In the genomic region with DNA sequence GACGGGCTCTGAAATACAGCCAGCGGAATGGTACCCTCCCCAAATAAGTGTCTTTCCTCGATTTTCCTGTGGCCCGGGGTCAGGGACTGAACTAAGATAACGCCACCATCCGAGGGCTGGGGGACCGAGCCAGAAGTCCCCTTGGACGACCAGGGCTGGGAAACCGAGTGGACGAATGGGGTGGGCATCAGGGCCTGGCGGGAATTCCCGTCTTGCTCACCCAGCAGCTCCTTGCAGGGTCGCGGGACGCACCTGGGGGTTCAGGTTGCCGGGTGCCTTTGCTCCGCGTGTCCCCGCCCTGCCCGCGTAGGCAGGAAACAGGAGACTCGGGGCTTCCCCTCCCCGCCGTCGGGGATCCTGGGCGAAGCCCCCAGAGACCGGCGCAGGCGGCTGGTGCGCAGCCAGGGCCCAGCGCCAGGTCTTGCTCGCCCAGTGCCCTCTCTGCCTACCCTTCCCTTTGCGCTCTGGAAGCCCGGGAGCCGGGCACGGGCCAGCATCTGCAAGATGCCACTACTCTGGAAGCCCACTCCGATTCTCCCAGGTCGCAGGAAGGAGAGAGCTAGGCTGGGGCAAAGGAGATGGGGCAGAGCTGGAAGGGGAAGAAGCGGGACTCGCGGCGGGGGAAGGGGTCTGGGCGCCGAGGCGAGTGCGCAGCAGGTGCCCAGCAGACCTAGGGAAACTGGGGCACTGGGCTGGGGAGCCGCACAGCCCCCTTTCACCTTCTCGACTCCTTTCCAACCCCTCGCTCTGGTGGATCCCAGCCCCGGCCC, we compare ENCODE assay signal across 1 cellular context.
A peak's percentile ranks its signal among the peaks of the same experiment; 100 is the strongest.
TF ChIP-seq lines count a peak whose summit lies in the region.

No MANE protein-coding gene starts in this region.

TF ChIP-seq in HepG2, 621 proteins besides CTCF, POLR2A, EP300 and RAD21:
- TF ChIP-seq, protein P1, sequence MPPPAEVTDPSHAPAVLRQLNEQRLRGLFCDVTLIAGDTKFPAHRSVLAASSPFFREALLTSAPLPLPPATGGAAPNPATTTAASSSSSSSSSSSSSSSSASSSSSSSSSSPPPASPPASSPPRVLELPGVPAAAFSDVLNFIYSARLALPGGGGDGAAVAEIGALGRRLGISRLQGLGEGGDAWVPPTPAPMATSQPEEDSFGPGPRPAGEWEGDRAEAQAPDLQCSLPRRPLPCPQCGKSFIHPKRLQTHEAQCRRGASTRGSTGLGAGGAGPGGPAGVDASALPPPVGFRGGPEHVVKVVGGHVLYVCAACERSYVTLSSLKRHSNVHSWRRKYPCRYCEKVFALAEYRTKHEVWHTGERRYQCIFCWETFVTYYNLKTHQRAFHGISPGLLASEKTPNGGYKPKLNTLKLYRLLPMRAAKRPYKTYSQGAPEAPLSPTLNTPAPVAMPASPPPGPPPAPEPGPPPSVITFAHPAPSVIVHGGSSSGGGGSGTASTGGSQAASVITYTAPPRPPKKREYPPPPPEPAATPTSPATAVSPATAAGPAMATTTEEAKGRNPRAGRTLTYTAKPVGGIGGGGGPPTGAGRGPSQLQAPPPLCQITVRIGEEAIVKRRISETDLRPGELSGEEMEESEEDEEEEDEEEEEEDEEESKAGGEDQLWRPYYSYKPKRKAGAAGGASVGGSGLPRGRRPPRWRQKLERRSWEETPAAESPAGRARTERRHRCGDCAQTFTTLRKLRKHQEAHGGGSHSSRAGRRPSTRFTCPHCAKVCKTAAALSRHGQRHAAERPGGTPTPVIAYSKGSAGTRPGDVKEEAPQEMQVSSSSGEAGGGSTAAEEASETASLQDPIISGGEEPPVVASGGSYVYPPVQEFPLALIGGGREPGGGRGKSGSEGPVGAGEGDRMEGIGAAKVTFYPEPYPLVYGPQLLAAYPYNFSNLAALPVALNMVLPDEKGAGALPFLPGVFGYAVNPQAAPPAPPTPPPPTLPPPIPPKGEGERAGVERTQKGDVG (CRISPR knock-in tag; IDR thresholded peaks at IDR 0.05; ENCODE audit: borderline replicate concordance): no peak
- peak; percentile 22 for TF ChIP-seq HNRNPK (IDR thresholded peaks at IDR 0.05; ENCODE audit: low read depth, low read length, poor library complexity, severe bottlenecking)
- TF ChIP-seq, protein P2, sequence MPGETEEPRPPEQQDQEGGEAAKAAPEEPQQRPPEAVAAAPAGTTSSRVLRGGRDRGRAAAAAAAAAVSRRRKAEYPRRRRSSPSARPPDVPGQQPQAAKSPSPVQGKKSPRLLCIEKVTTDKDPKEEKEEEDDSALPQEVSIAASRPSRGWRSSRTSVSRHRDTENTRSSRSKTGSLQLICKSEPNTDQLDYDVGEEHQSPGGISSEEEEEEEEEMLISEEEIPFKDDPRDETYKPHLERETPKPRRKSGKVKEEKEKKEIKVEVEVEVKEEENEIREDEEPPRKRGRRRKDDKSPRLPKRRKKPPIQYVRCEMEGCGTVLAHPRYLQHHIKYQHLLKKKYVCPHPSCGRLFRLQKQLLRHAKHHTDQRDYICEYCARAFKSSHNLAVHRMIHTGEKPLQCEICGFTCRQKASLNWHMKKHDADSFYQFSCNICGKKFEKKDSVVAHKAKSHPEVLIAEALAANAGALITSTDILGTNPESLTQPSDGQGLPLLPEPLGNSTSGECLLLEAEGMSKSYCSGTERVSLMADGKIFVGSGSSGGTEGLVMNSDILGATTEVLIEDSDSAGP (CRISPR knock-in tag; IDR thresholded peaks at IDR 0.05; ENCODE audit: borderline replicate concordance): 0 out of 2 replicates have a peak, but pooled peaks have one; percentile 31
- TF ChIP-seq PCBP1 (IDR thresholded peaks at IDR 0.05; ENCODE audit: borderline replicate concordance, low read depth, low read length): 0 out of 2 replicates have a peak, but pooled peaks have one; percentile 51
- 0 out of 2 replicates have a peak, but pooled peaks have one; percentile 55 for TF ChIP-seq HNRNPL (IDR thresholded peaks at IDR 0.05; ENCODE audit: low read depth, low read length)
- TF ChIP-seq ONECUT2 (CRISPR knock-in tag; IDR thresholded peaks at IDR 0.05): no peak
- TF ChIP-seq, protein P3, sequence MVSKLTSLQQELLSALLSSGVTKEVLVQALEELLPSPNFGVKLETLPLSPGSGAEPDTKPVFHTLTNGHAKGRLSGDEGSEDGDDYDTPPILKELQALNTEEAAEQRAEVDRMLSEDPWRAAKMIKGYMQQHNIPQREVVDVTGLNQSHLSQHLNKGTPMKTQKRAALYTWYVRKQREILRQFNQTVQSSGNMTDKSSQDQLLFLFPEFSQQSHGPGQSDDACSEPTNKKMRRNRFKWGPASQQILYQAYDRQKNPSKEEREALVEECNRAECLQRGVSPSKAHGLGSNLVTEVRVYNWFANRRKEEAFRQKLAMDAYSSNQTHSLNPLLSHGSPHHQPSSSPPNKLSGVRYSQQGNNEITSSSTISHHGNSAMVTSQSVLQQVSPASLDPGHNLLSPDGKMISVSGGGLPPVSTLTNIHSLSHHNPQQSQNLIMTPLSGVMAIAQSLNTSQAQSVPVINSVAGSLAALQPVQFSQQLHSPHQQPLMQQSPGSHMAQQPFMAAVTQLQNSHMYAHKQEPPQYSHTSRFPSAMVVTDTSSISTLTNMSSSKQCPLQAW (CRISPR knock-in tag; IDR thresholded peaks at IDR 0.05): 0 out of 2 replicates have a peak, but pooled peaks have one; percentile 5
- peak; percentile 22 for TF ChIP-seq HNRNPLL (IDR thresholded peaks at IDR 0.05; ENCODE audit: low read depth, low read length, poor library complexity, severe bottlenecking)
- TF ChIP-seq, protein P4, sequence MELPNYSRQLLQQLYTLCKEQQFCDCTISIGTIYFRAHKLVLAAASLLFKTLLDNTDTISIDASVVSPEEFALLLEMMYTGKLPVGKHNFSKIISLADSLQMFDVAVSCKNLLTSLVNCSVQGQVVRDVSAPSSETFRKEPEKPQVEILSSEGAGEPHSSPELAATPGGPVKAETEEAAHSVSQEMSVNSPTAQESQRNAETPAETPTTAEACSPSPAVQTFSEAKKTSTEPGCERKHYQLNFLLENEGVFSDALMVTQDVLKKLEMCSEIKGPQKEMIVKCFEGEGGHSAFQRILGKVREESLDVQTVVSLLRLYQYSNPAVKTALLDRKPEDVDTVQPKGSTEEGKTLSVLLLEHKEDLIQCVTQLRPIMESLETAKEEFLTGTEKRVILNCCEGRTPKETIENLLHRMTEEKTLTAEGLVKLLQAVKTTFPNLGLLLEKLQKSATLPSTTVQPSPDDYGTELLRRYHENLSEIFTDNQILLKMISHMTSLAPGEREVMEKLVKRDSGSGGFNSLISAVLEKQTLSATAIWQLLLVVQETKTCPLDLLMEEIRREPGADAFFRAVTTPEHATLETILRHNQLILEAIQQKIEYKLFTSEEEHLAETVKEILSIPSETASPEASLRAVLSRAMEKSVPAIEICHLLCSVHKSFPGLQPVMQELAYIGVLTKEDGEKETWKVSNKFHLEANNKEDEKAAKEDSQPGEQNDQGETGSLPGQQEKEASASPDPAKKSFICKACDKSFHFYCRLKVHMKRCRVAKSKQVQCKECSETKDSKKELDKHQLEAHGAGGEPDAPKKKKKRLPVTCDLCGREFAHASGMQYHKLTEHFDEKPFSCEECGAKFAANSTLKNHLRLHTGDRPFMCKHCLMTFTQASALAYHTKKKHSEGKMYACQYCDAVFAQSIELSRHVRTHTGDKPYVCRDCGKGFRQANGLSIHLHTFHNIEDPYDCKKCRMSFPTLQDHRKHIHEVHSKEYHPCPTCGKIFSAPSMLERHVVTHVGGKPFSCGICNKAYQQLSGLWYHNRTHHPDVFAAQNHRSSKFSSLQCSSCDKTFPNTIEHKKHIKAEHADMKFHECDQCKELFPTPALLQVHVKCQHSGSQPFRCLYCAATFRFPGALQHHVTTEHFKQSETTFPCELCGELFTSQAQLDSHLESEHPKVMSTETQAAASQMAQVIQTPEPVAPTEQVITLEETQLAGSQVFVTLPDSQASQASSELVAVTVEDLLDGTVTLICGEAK (IDR thresholded peaks at IDR 0.05): no peak
- TF ChIP-seq, protein P4 (CRISPR knock-in tag; IDR thresholded peaks at IDR 0.05): peak; percentile 18; the same call in 1 of the 2 replicates
